1 cellular context compared by ENCODE assay signal in genomic region chr6:93784794-93785757, GRCh38.
TF ChIP-seq lines count a peak whose summit lies in the region.

No MANE protein-coding gene starts in this region.

TF ChIP-seq in SK-N-SH, 30 proteins besides CTCF, POLR2A, EP300 and RAD21 (continued from another document):
- TF ChIP-seq REST (IDR thresholded peaks at IDR 0.05; ENCODE audit: low read depth, low read length) (no peak), MEF2A (IDR thresholded peaks at IDR 0.05; ENCODE audit: borderline replicate concordance, low read depth) (no peak), SMC3 (IDR thresholded peaks at IDR 0.05; ENCODE audit: low read depth, low read length) (no peak), POLR2AphosphoS5 (IDR thresholded peaks at IDR 0.05; ENCODE audit: low read depth, low read length) (no peak)
